In the genomic region with DNA sequence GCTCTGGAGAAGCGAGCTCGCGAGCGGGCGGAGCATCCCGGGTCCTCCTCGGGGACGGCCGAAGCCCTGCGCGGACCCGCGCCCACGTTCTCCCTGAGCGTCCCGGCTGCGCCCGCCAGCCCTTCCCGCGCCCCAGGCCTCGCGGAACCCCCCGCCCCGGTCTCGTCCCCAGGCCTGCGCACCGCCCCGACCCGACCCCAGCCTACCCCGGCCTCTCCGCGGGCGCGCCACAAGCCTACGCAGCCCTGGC, we compare ENCODE assay signal across 8 cellular contexts. TPM values are rescaled to one million over a fixed set of nuclear protein-coding genes. Genes with fewer than 3 reads are reported as not detected.
DNase-seq lines count a peak whose midpoint lies in the region; ATAC-seq and TF ChIP-seq lines count a peak whose summit lies in the region.

No MANE protein-coding gene starts in this region.

- H3K9me3 ChIP-seq in SU-DHL-6 (ENCODE audit: insufficient read depth, low read length), result no peaks in the 10 kb centered on the region
- no peaks in the 10 kb centered on the region for H3K9me3 ChIP-seq in skeletal muscle satellite cell (replicated peaks; ENCODE audit: low read length)

- H3K4me3 ChIP-seq in SU-DHL-6 (ENCODE audit: insufficient read depth, low read length, poor library complexity, severe bottlenecking) (peak overlapping the region; percentile 95), skeletal muscle satellite cell (ENCODE audit: low read length) (peak overlapping the region; percentile 90)

- H3K4me1 ChIP-seq in foreskin keratinocyte (peaks cover 7% of the 10 kb centered on the region), skeletal muscle satellite cell (ENCODE audit: control insufficient read depth, insufficient read depth, low read length) (peaks cover 25% of the 10 kb centered on the region)

- H3K36me3 ChIP-seq in SU-DHL-6 (ENCODE audit: low read length), result peaks cover 11% of the 10 kb centered on the region; the same call in 1 of the 2 replicates
- H3K36me3 ChIP-seq in skeletal muscle satellite cell (ENCODE audit: insufficient read depth, low read length), result peaks cover 25% of the 10 kb centered on the region

- H3K9ac ChIP-seq in SU-DHL-6 (ENCODE audit: low read length) (peak overlapping the region; percentile 82), skeletal muscle satellite cell (ENCODE audit: low read depth, low read length) (peak overlapping the region; percentile 98)

- no peaks in the 10 kb centered on the region; the same call in 1 of the 2 replicates for H4K20me1 ChIP-seq in SU-DHL-6 (ENCODE audit: low read depth, low read length)

- H3K9me2 ChIP-seq in SU-DHL-6 (replicated peaks; ENCODE audit: insufficient read depth, low read length), result no peaks in the 10 kb centered on the region

- H2AFZ ChIP-seq in SU-DHL-6 (ENCODE audit: low read depth, low read length, severe bottlenecking), result peak overlapping the region; percentile 21

- H3K4me2 ChIP-seq in SU-DHL-6 (ENCODE audit: low read depth, low read length, poor library complexity, severe bottlenecking) (peak overlapping the region; percentile 69), skeletal muscle satellite cell (ENCODE audit: low read length) (peak overlapping the region; percentile 96)

- H3K27ac ChIP-seq in SU-DHL-6 (ENCODE audit: low read depth, low read length), result peak overlapping the region; percentile 44
- peak overlapping the region; percentile 89 for H3K27ac ChIP-seq in foreskin keratinocyte

- no peaks in the 10 kb centered on the region for H3F3A ChIP-seq in SU-DHL-6 (ENCODE audit: insufficient read depth)

- no peaks in the 10 kb centered on the region for H3K27me3 ChIP-seq in SU-DHL-6 (ENCODE audit: low read length)
- no peaks in the 10 kb centered on the region for H3K27me3 ChIP-seq in foreskin keratinocyte
- no peaks in the 10 kb centered on the region for H3K27me3 ChIP-seq in skeletal muscle satellite cell (ENCODE audit: control insufficient read depth, insufficient read depth, low read length)

- TF ChIP-seq CTCF in SU-DHL-6 (IDR thresholded peaks at IDR 0.05; ENCODE audit: insufficient read depth, low read length, poor library complexity, severe bottlenecking) (no peak), foreskin keratinocyte (conservative IDR thresholded peaks at IDR 0.05) (no peak)

- peaks cover 48% of the 10 kb centered on the region for H3K79me2 ChIP-seq in SU-DHL-6 (ENCODE audit: insufficient read depth, low read length)

- DNase-seq in foreskin keratinocyte (peak in 1 of 2 donors; percentile 8), COR-L47 (lab: John Stamatoyannopoulos, UW) (no peak), NCI-H345 (lab: John Stamatoyannopoulos, UW) (no peak), MV-4-11 (lab: John Stamatoyannopoulos, UW) (no peak), nucleus accumbens (lab: John Stamatoyannopoulos, UW) (no peak)

- peak; percentile 7 for ATAC-seq in GM21576 (IDR thresholded peaks at IDR 0.05; ENCODE audit: unreplicated experiment)
- no peak for ATAC-seq in foreskin keratinocyte

RNA-seq across cellular contexts. Expression of a gene that starts 0.2 kb away (rescaled TPM):
- 30.6 and 31.4 TPM in 2 replicates for total RNA-seq in foreskin keratinocyte
- 16.2 and 18.9 TPM in 2 replicates for polyA plus RNA-seq in foreskin keratinocyte
- total RNA-seq in skeletal muscle satellite cell (2012; rRNA removed), result 25.3 and 29.1 TPM in 2 replicates

RNA-seq across cellular contexts. Expression of a gene that starts 58.4 kb away (rescaled TPM):
- total RNA-seq in foreskin keratinocyte, result 23.4 and 27.4 TPM in 2 replicates
- polyA plus RNA-seq in foreskin keratinocyte, result 15.1 and 18.8 TPM in 2 replicates
- total RNA-seq in skeletal muscle satellite cell (2012; rRNA removed), result 7.6 and 8.9 TPM in 2 replicates
